20 cellular contexts compared by ENCODE assay signal in the genomic region with DNA sequence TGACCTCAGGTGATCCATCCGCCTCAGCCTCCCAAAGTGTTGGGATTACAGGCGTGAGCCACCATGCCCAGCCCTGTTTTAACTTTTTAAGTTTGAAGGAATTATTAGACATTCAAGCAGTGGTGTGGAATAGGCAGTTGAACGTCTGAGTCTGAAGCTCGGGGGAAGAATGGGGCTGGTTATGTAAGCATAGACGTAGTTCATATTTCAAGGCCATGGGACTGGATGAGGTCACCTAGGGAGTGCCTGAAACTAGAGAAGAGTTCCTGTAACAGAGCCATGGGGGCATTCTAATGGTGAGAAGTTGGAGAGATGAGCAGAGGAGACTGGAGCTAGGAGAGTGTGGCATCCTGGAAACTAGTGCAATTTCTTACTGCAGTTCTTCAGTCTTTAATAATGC. TPM values are rescaled to one million over a fixed set of nuclear protein-coding genes. Genes with fewer than 3 reads are reported as not detected.
DNase-seq lines count a peak whose midpoint lies in the region; ATAC-seq, FAIRE-seq and TF ChIP-seq lines count a peak whose summit lies in the region.
"Had no signal": no experiment of that assay in that cellular context is flagged by ENCODE, and none has a peak within 500 bp of the region (broad histone marks: within the 10 kb centered on the region; RNA-seq: fewer than 3 reads in every experiment).

No MANE protein-coding gene starts in this region.

- H3K36me3 ChIP-seq in IMR-90 (ENCODE audit: control insufficient read depth, insufficient read depth, low read length) = peaks cover 3% of the 10 kb centered on the region; the same call in 1 of the 2 replicates
- H3K36me3 ChIP-seq in bronchial epithelial cell (ENCODE audit: control insufficient read depth, insufficient read depth, low read length) = no peaks in the 10 kb centered on the region
- no peaks in the 10 kb centered on the region for H3K36me3 ChIP-seq in ovary

- POLR2A ChIA-PET in IMR-90 (lab: Charles Lee; ENCODE audit: unreplicated experiment) = no interaction called here

- TF ChIP-seq RAD21 in IMR-90 (IDR thresholded peaks at IDR 0.05; ENCODE audit: low read length) = no peak

- H3K79me1 ChIP-seq in IMR-90 (ENCODE audit: low read depth in 1 of 2, low read length in 2 of 2) = peaks cover 23 to 24% of the 10 kb centered on the region in 2 experiments

- H4K5ac ChIP-seq in IMR-90 (ENCODE audit: low read depth, low read length) = no peak overlapping the region

- H3K9ac ChIP-seq in IMR-90 (ENCODE audit: low read depth, low read length) = no peak overlapping the region
- H3K9ac ChIP-seq: BLaER1 treated with 17β-estradiol and CSF1 and Interleukin-3, amounts not matched to agents 10 nM and 100 nM; parathyroid adenoma had no signal

- peak overlapping the region; percentile 25 for H3K27ac Mint-ChIP-seq in Calu3 (ENCODE audit: unreplicated experiment)

- peaks cover 3% of the 10 kb centered on the region for H3K9me3 Mint-ChIP-seq in Calu3 (ENCODE audit: low read depth, unreplicated experiment)

- H3K9me1 ChIP-seq in IMR-90 (ENCODE audit: insufficient read depth, low read length) = no peaks in the 10 kb centered on the region

- TF ChIP-seq CTCF in Calu3 (IDR thresholded peaks at IDR 0.05; ENCODE audit: unreplicated experiment) = no peak
- no peak for TF ChIP-seq CTCF in IMR-90 (conservative IDR thresholded peaks at IDR 0.05; ENCODE audit: low read depth, low read length)
- no peak for TF ChIP-seq CTCF in bronchial epithelial cell (IDR thresholded peaks at IDR 0.05; ENCODE audit: insufficient read depth, low read length, severe bottlenecking)
- TF ChIP-seq CTCF in ovary (IDR thresholded peaks at IDR 0.05) = no peak

- H2BK5ac ChIP-seq in IMR-90 (ENCODE audit: low read depth, low read length, poor library complexity, severe bottlenecking) = no peak overlapping the region

- H3K4me2 ChIP-seq in IMR-90 (ENCODE audit: low read depth, low read length) = no peak overlapping the region
- H3K4me2 ChIP-seq: BLaER1 treated with 17β-estradiol and CSF1 and Interleukin-3, amounts not matched to agents 10 nM and 100 nM had no signal

- H4K20me1 ChIP-seq in IMR-90 (ENCODE audit: insufficient read depth, low read length) = no peaks in the 10 kb centered on the region

- H3K27ac ChIP-seq in IMR-90 (ENCODE audit: insufficient read depth, low read length) = no peak overlapping the region
- peak overlapping the region in 1 of 2 donors; percentile 60 for H3K27ac ChIP-seq in ovary
- H3K27ac ChIP-seq: BLaER1 treated with 17β-estradiol and CSF1 and Interleukin-3, amounts not matched to agents 10 nM and 100 nM; gastroesophageal sphincter; parathyroid adenoma; spleen; stomach; VCaP had no signal

- H2AFZ ChIP-seq in IMR-90 (replicated peaks; ENCODE audit: low read length, poor library complexity) = no peak overlapping the region
- H2AFZ ChIP-seq: parathyroid adenoma had no signal

- no peak overlapping the region for H3K14ac ChIP-seq in IMR-90 (replicated peaks; ENCODE audit: low read depth, low read length)

- no peak overlapping the region for H3K4me3 Mint-ChIP-seq in Calu3 (ENCODE audit: low read depth, unreplicated experiment)

- BruUV-seq in Calu3 (replicated peaks; lab: Mats Ljungman, UMichigan) = no TSS peak
- no TSS peak for BruUV-seq in IMR-90 (replicated peaks; lab: Mats Ljungman, UMichigan)

- H3K4me3 ChIP-seq in IMR-90 (ENCODE audit: insufficient read depth, low read depth, low read length) = no peak overlapping the region
- H3K4me3 ChIP-seq in bronchial epithelial cell (ENCODE audit: low read depth, low read length) = no peak overlapping the region
- no peak overlapping the region for H3K4me3 ChIP-seq in ovary
- H3K4me3 ChIP-seq: BLaER1 treated with 17β-estradiol and CSF1 and Interleukin-3, amounts not matched to agents 10 nM and 100 nM; gastroesophageal sphincter; spleen; stomach had no signal

- no peak overlapping the region for H2AK5ac ChIP-seq in IMR-90 (ENCODE audit: low read depth, low read length)

- H4K8ac ChIP-seq in IMR-90 (ENCODE audit: low read depth in 2 of 2, low read length in 2 of 2) = no peak overlapping the region

- H3K18ac ChIP-seq in IMR-90 (ENCODE audit: low read depth, low read length) = no peak overlapping the region

- H3K36me3 Mint-ChIP-seq in Calu3 (ENCODE audit: insufficient read depth, unreplicated experiment) = peaks cover 21% of the 10 kb centered on the region

- no peak for FAIRE-seq in bronchial epithelial cell (lab: Jason Lieb, UNC)

- dilution Hi-C loops in IMR-90 (cut with HindIII; ENCODE audit: low sequenced_read_pairs, unreplicated experiment) = no loop called here

- CTCF ChIA-PET in Calu3 (lab: Charles Lee) (no interaction called here), IMR-90 (lab: Yijun Ruan, JAX) (interaction anchor here (0.7 kb wide), 1 partner anchor 13 kb away, joined by 3 read pairs; no protein-coding TSS in a partner anchor)

- no peak overlapping the region for H3K23ac ChIP-seq in IMR-90 (ENCODE audit: low read depth, low read length)

- H2AK9ac ChIP-seq in IMR-90 (replicated peaks; ENCODE audit: low read depth, low read length, poor library complexity) = no peak overlapping the region

- in situ Hi-C loops in IMR-90 (cut with MboI; ENCODE audit: low sequenced_read_pairs) = no loop called here

- no peak for DNase-seq in Calu3
- peak; percentile 17 for DNase-seq in IMR-90
- peak; percentile 69 for DNase-seq in bronchial epithelial cell (ENCODE audit: low read depth)
- peak in 3 of 5 donors; percentile 28 to 33 (median 28) for DNase-seq in ovary
- no peak for DNase-seq in NCI-H1105 (lab: John Stamatoyannopoulos, UW)
- no peak for DNase-seq in GM19238 (ENCODE audit: insufficient read length, low spot score)
- DNase-seq in activated CD8-positive, alpha-beta memory T cell treated with anti-CD3 and anti-CD28 coated beads for 24 hours = no peak
- DNase-seq: activated naive CD4-positive, alpha-beta T cell treated with Interleukin-2 at 50 U/mL for 16 hours; effector CD8-positive, alpha-beta T cell; EL; KBM-7; NCI-H1417 treated with DMSO at 0.1 percent for 48 hours; NCI-H510A; spleen; stomach had no signal

- H2BK15ac ChIP-seq in IMR-90 (ENCODE audit: low read depth, low read length) = no peak overlapping the region

- no peaks in the 10 kb centered on the region for H3K27me3 Mint-ChIP-seq in Calu3 (ENCODE audit: unreplicated experiment)

- H3K27me3 ChIP-seq in IMR-90 (ENCODE audit: control insufficient read depth, insufficient read depth, low read length) = no peaks in the 10 kb centered on the region
- no peaks in the 10 kb centered on the region for H3K27me3 ChIP-seq in bronchial epithelial cell (ENCODE audit: control insufficient read depth, insufficient read depth, low read length)
- no peaks in the 10 kb centered on the region for H3K27me3 ChIP-seq in ovary
- H3K27me3 ChIP-seq: BLaER1 treated with 17β-estradiol and CSF1 and Interleukin-3, amounts not matched to agents 10 nM and 100 nM; gastroesophageal sphincter; spleen; stomach had no signal

- H3K56ac ChIP-seq in IMR-90 (ENCODE audit: extremely low read depth, insufficient read depth, low read length) = no peak overlapping the region

- intact Hi-C loops in Calu3 (cut with micrococcal nuclease; ENCODE audit: unreplicated experiment) = no loop called here
- intact Hi-C loops in IMR-90 (cut with micrococcal nuclease) = no loop called here
- intact Hi-C loops in ovary (cut with DNase I) = no loop called here

- H3K4ac ChIP-seq in IMR-90 (ENCODE audit: low read depth, low read length) = no peak overlapping the region

- TF ChIP-seq POLR2A in IMR-90 (IDR thresholded peaks at IDR 0.05; ENCODE audit: low read depth, low read length) (no peak), ovary (IDR thresholded peaks at IDR 0.05) (no peak)

- WGBS in IMR-90 (ENCODE audit: extremely low coverage in 2 of 2, insufficient read length in 1 of 2), 2 experiments = 92% methylated on average over 4 of the region's 5 CpGs; no CpG with 5 or more reads in 1 of the 2 experiments
- WGBS in ovary, 3 donors = 40 to 54% (median 52%) methylated on average over 5 of the region's 5 CpGs

- no peak; the same call in 1 of the 2 replicates for ATAC-seq in IMR-90 (ENCODE audit: low read depth)
- ATAC-seq: gastroesophageal sphincter, HCT116 had no signal

- peaks cover 61% of the 10 kb centered on the region for H3K4me1 Mint-ChIP-seq in Calu3 (ENCODE audit: low read depth, unreplicated experiment)

- H2BK120ac ChIP-seq in IMR-90 (ENCODE audit: low read depth, low read length) = no peak overlapping the region

- H4K91ac ChIP-seq in IMR-90 (ENCODE audit: insufficient read depth, low read depth, low read length) = no peak overlapping the region

- no peak overlapping the region for H2BK20ac ChIP-seq in IMR-90 (ENCODE audit: low read depth, low read length)

- no peaks in the 10 kb centered on the region for H3K9me3 ChIP-seq in IMR-90 (ENCODE audit: control insufficient read depth, insufficient read depth, low read length)
- no peaks in the 10 kb centered on the region for H3K9me3 ChIP-seq in ovary
- H3K9me3 ChIP-seq: gastroesophageal sphincter, spleen, stomach had no signal

- H3K4me1 ChIP-seq in IMR-90 (ENCODE audit: control insufficient read depth, insufficient read depth, low read length) = no peaks in the 10 kb centered on the region
- H3K4me1 ChIP-seq in ovary (ENCODE audit: insufficient read depth) = peaks cover 8% of the 10 kb centered on the region
- H3K4me1 ChIP-seq: parathyroid adenoma had no signal

- no peak for TF ChIP-seq EP300 in ovary (IDR thresholded peaks at IDR 0.05)

TF ChIP-seq in IMR-90, 13 proteins besides CTCF, POLR2A, EP300 and RAD21:
- TF ChIP-seq MAZ (IDR thresholded peaks at IDR 0.05; ENCODE audit: borderline replicate concordance, low read depth, low read length) = no peak
- no peak for TF ChIP-seq MXI1 (IDR thresholded peaks at IDR 0.05; ENCODE audit: borderline replicate concordance, low read depth, low read length)

RNA-seq across cellular contexts. Expression of gene CDKAL1, which starts 6.4 kb away (rescaled TPM):
- 37.8 and 39.6 TPM in 2 replicates for total RNA-seq in Calu3 (2022)
- 13.1 and 17.5 TPM in 2 replicates for total RNA-seq in IMR-90 (2012; rRNA removed)
- polyA plus RNA-seq in IMR-90 (2012; rRNA removed) = 3.1 and 3.7 TPM in 2 replicates
- 0.79 and 1.1 TPM in 2 replicates for polyA plus RNA-seq in IMR-90 (2012; cell fraction: cytosol; rRNA removed)
- 0.50 and 4.1 TPM in 2 replicates for polyA plus RNA-seq in IMR-90 (2012; cell fraction: nucleus; rRNA removed; ENCODE audit: low replicate concordance)
- total RNA-seq in bronchial epithelial cell = 13.4 and 16.9 TPM in 2 replicates
- total RNA-seq in ovary = 10 to 100 TPM; 10.6 to 21.3 (median 20.3) TPM
- 10 to 100 TPM in 1 of 2 donors, 1 to 10 TPM in 1; 6.8 to 10.1 TPM for polyA plus RNA-seq in ovary

Comparison
In these comparisons a context has a peak if more than half of its experiments do, and no peak if none do; other contexts are left out.
1. DNase-seq: peak in IMR-90 (single experiment), bronchial epithelial cell (single experiment) and ovary (3 of 5); none in Calu3 (single experiment), NCI-H1105 (single experiment), GM19238 (single experiment) and activated CD8-positive, alpha-beta memory T cell treated with anti-CD3 and anti-CD28 coated beads for 24 hours (single experiment).